29 cellular contexts compared by ENCODE assay signal in genomic region chr15:57425842-57426241, GRCh38. TPM values are rescaled to one million over a fixed set of nuclear protein-coding genes. Genes with fewer than 3 reads are reported as not detected.
"Had no signal": no experiment of that assay in that cellular context is flagged by ENCODE, and none has a peak within 500 bp of the region (broad histone marks: within the 10 kb centered on the region; RNA-seq: fewer than 3 reads in every experiment).

No MANE protein-coding gene starts in this region.

- H3K27ac ChIP-seq: adrenal gland, body of pancreas, heart left ventricle, VCaP had no signal

- ATAC-seq: activated CD4-positive, CD25-positive, alpha-beta regulatory T cell treated with anti-CD3 and anti-CD28 coated beads, Interleukin-2, amount 50 U/mL, for 24 hours; activated CD8-positive, alpha-beta T cell treated with anti-CD3 and anti-CD28 coated beads for 36 hours; activated naive CD8-positive, alpha-beta T cell treated with anti-CD3 and anti-CD28 coated beads, Interleukin-2, amount 50 U/mL, for 24 hours; activated T-cell treated with anti-CD3 and anti-CD28 coated beads, Interleukin-2, amount 50 U/mL, for 4 hours; activated T-helper 17 cell treated with anti-CD3 and anti-CD28 coated beads, Interleukin-2, amount 50 U/mL, for 72 hours; body of pancreas; heart left ventricle had no signal

- H3K9me3 ChIP-seq: adrenal gland, body of pancreas, heart left ventricle had no signal

- H3K4me3 ChIP-seq: adrenal gland, body of pancreas, coronary artery, dorsolateral prefrontal cortex, heart left ventricle had no signal

- DNase-seq: activated B cell treated with CpG ODN at 0.5 μM for 24 hours; activated CD4-positive, alpha-beta T cell treated with anti-CD3 and anti-CD28 coated beads for 48 hours; activated CD4-positive, alpha-beta T cell treated with anti-CD3 and anti-CD28 coated beads, Interleukin-2, amount 50 U/mL, for 1 hour; activated CD4-positive, alpha-beta T cell treated with anti-CD3 and anti-CD28 coated beads, Interleukin-2, amount 50 U/mL, for 48 hours; activated CD8-positive, alpha-beta memory T cell treated with anti-CD3 and anti-CD28 coated beads for 24 hours; activated CD8-positive, alpha-beta T cell treated with anti-CD3 and anti-CD28 coated beads for 36 hours; activated effector memory CD4-positive, alpha-beta T cell treated with Interleukin-2 at 50 U/mL for 16 hours; activated gamma-delta T cell treated with Interleukin-2 at 50 U/mL for 16 hours; activated naive CD4-positive, alpha-beta T cell treated with anti-CD3 and anti-CD28 coated beads, Interleukin-2, amount 50 U/mL, for 16 hours; activated naive CD4-positive, alpha-beta T cell treated with Interleukin-2 at 50 U/mL for 16 hours; activated naive CD8-positive, alpha-beta T cell treated with anti-CD3 and anti-CD28 coated beads, Interleukin-2, amount 50 U/mL, for 24 hours; activated T-cell treated with anti-CD3 and anti-CD28 coated beads, Interleukin-2, amount 50 U/mL, for 4 hours; adrenal gland; amygdala; aorta; body of pancreas; dorsolateral prefrontal cortex; effector memory CD4-positive, alpha-beta T cell; endodermal cell; foreskin fibroblast; glutamatergic neuron; heart left ventricle; T-helper 2 cell had no signal

- H3K36me3 ChIP-seq: adrenal gland, heart left ventricle had no signal

- FAIRE-seq: frontal cortex had no signal

- H3K27me3 ChIP-seq: adrenal gland, body of pancreas, dorsolateral prefrontal cortex, heart left ventricle had no signal

RNA-seq across cellular contexts. Expression of gene CGNL1, which starts 49.5 kb away (rescaled TPM):
- total RNA-seq: activated CD8-positive, alpha-beta T cell treated with anti-CD3 and anti-CD28 coated beads for 36 hours; activated T-helper 17 cell treated with anti-CD3 and anti-CD28 coated beads, Interleukin-2, amount 50 U/mL, for 72 hours; T-helper 1 cell treated with Interleukin-12 subunit alpha and Interleukin-12 subunit beta and Interleukin-4 antibody, amounts not matched to agents 30 ng/mL and 1 ng/mL, for 36 hours had no signal
